14 cellular contexts compared by ENCODE assay signal in genomic region chr10:73809061-73809818, GRCh38. TPM values are rescaled to one million over a fixed set of nuclear protein-coding genes. Genes with fewer than 3 reads are reported as not detected.
DNase-seq lines count a peak whose midpoint lies in the region; ATAC-seq and TF ChIP-seq lines count a peak whose summit lies in the region.
"Had no signal": no experiment of that assay in that cellular context is flagged by ENCODE, and none has a peak within 500 bp of the region (broad histone marks: within the 10 kb centered on the region; RNA-seq: fewer than 3 reads in every experiment).

No MANE protein-coding gene starts in this region.

- TF ChIP-seq CTCF in heart right ventricle (IDR thresholded peaks at IDR 0.05), result no peak
- TF ChIP-seq CTCF in lower lobe of right lung (IDR thresholded peaks at IDR 0.05), result no peak
- no peak for TF ChIP-seq CTCF in PC-9 (conservative IDR thresholded peaks at IDR 0.05)

- no peaks in the 10 kb centered on the region for H3K9me3 Mint-ChIP-seq in activated CD8-positive, alpha-beta T cell treated with anti-CD3 and anti-CD28 coated beads, Interleukin-2, amount 10 ng/mL, durations not matched to agents 7 days and 5 days (ENCODE audit: insufficient read depth)

- POLR2A ChIA-PET in activated CD8-positive, alpha-beta T cell treated with anti-CD3 and anti-CD28 coated beads, Interleukin-2, amount 10 ng/mL, durations not matched to agents 7 days and 5 days (lab: Charles Lee), result interaction anchor here (0.8 to 3.1 kb wide), 9 partner anchors 20 to 341 kb away, joined by 3 to 24 read pairs (median 5); partner anchors contain the start of genes ADK, AP3M1, CHCHD1 and SEC24C
- POLR2A ChIA-PET in PC-9 (lab: Charles Lee; ENCODE audit: unreplicated experiment), result no interaction called here

- H3K9me3 ChIP-seq in heart right ventricle (no peaks in the 10 kb centered on the region), lower lobe of right lung (no peaks in the 10 kb centered on the region), PC-9 (ENCODE audit: insufficient read depth, low read depth) (no peaks in the 10 kb centered on the region)

- H3K27me3 ChIP-seq in heart right ventricle (no peaks in the 10 kb centered on the region), lower lobe of right lung (ENCODE audit: low read depth) (no peaks in the 10 kb centered on the region), PC-9 (ENCODE audit: insufficient read depth, low read depth) (no peaks in the 10 kb centered on the region)

- H4K20me1 ChIP-seq in PC-9 (ENCODE audit: insufficient read depth), result peaks cover 14% of the 10 kb centered on the region

- H3K27me3 Mint-ChIP-seq in activated CD8-positive, alpha-beta T cell treated with anti-CD3 and anti-CD28 coated beads, Interleukin-2, amount 10 ng/mL, durations not matched to agents 7 days and 5 days (ENCODE audit: low read depth), result no peaks in the 10 kb centered on the region

- H3K4me1 Mint-ChIP-seq in activated CD8-positive, alpha-beta T cell treated with anti-CD3 and anti-CD28 coated beads, Interleukin-2, amount 10 ng/mL, durations not matched to agents 7 days and 5 days (ENCODE audit: low read depth), result peaks cover 54% of the 10 kb centered on the region

- ATAC-seq in Right ventricle myocardium superior (ENCODE audit: poor library complexity) (no peak), heart right ventricle (no peak), lower lobe of right lung (no peak)
- no peak for ATAC-seq in activated CD8-positive, alpha-beta T cell treated with anti-CD3 and anti-CD28 coated beads, Interleukin-2, amount 10 ng/mL, durations not matched to agents 7 days and 5 days

- peak overlapping the region in 1 of 10 donors; percentile 99 for H3K27ac ChIP-seq in heart right ventricle
- H3K27ac ChIP-seq in lower lobe of right lung, result peak overlapping the region; percentile 95
- H3K27ac ChIP-seq in PC-9, result no peak overlapping the region
- H3K27ac ChIP-seq: coronary artery, WERI-Rb-1 had no signal

- peak overlapping the region in 1 of 10 donors; percentile 94 for H3K4me3 ChIP-seq in heart right ventricle
- no peak overlapping the region for H3K4me3 ChIP-seq in lower lobe of right lung
- H3K4me3 ChIP-seq in PC-9, result no peak overlapping the region

- CTCF ChIA-PET in activated CD8-positive, alpha-beta T cell treated with anti-CD3 and anti-CD28 coated beads, Interleukin-2, amount 10 ng/mL, durations not matched to agents 7 days and 5 days (lab: Charles Lee), result interaction anchor here (0.6 to 3.1 kb wide), 10 partner anchors 11 to 1401 kb away, joined by 3 to 22 read pairs (median 4); partner anchors contain the start of gene CHCHD1
- CTCF ChIA-PET in PC-9 (lab: Charles Lee), result no interaction called here

- H3K4me3 Mint-ChIP-seq in activated CD8-positive, alpha-beta T cell treated with anti-CD3 and anti-CD28 coated beads, Interleukin-2, amount 10 ng/mL, durations not matched to agents 7 days and 5 days, result peak overlapping the region; percentile 92

- H3K36me3 ChIP-seq in heart right ventricle, result peaks cover 0 to 71% (median 43%) of the 10 kb centered on the region in 9 donors
- peaks cover 56% of the 10 kb centered on the region for H3K36me3 ChIP-seq in lower lobe of right lung
- H3K36me3 ChIP-seq in PC-9 (ENCODE audit: low read depth), result 0 out of 2 replicates have a peak, but pooled peaks cover 16% of the 10 kb centered on the region

- no peaks in the 10 kb centered on the region for H3K9me2 ChIP-seq in PC-9 (ENCODE audit: insufficient read depth)

- BruUV-seq in PC-9 (replicated peaks; lab: Mats Ljungman, UMichigan), result no TSS peak

- H2AFZ ChIP-seq in PC-9, result no peak overlapping the region

- peaks cover 4% of the 10 kb centered on the region; the same call in 1 of the 2 replicates for H3K79me2 ChIP-seq in PC-9 (ENCODE audit: low read depth)

- H3K36me3 Mint-ChIP-seq in activated CD8-positive, alpha-beta T cell treated with anti-CD3 and anti-CD28 coated beads, Interleukin-2, amount 10 ng/mL, durations not matched to agents 7 days and 5 days (ENCODE audit: low read depth), result peaks cover 64% of the 10 kb centered on the region

- WGBS in heart right ventricle, 2 donors, result 70 to 74% methylated on average over 5 of the region's 5 CpGs

- DNase-seq in Right ventricle myocardium superior (peak; percentile 5), heart right ventricle (no peak), lower lobe of right lung (no peak), KG1 (lab: John Stamatoyannopoulos, UW) (no peak), NCI-H1092 treated with DMSO at 0.1 percent for 48 hours (lab: John Stamatoyannopoulos, UW) (no peak), HPDE6-E6E7 (ENCODE audit: extremely low spot score) (no peak), PC-9 (no peak)
- DNase-seq in activated CD8-positive, alpha-beta T cell treated with anti-CD3 and anti-CD28 coated beads, Interleukin-2, amount 10 ng/mL, durations not matched to agents 7 days and 5 days, result no peak
- DNase-seq: activated gamma-delta T cell treated with Interleukin-2 at 50 U/mL for 16 hours, mammary epithelial cell, NCI-H1436 treated with DMSO at 0.1 percent for 48 hours, NCI-H748 treated with DMSO at 0.1 percent for 48 hours, WERI-Rb-1 had no signal

- H3K4me1 ChIP-seq in heart right ventricle, result peaks cover 0 to 47% (median 22%) of the 10 kb centered on the region in 9 donors
- peaks cover 24% of the 10 kb centered on the region for H3K4me1 ChIP-seq in lower lobe of right lung
- peaks cover 9% of the 10 kb centered on the region; the same call in 1 of the 2 replicates for H3K4me1 ChIP-seq in PC-9 (replicated peaks; ENCODE audit: insufficient read depth)

- H3K27ac Mint-ChIP-seq in activated CD8-positive, alpha-beta T cell treated with anti-CD3 and anti-CD28 coated beads, Interleukin-2, amount 10 ng/mL, durations not matched to agents 7 days and 5 days, result peak overlapping the region; percentile 72

- peaks cover 21% of the 10 kb centered on the region for H3F3A ChIP-seq in PC-9 (ENCODE audit: insufficient read depth, low read depth)

- intact Hi-C loops in Right ventricle myocardium superior (cut with DNase I), result no loop called here
- intact Hi-C loops in heart right ventricle (cut with DNase I), result no loop called here
- intact Hi-C loops in lower lobe of right lung (cut with DNase I), result no loop called here
- intact Hi-C loops in PC-9 (cut with micrococcal nuclease; ENCODE audit: unreplicated experiment), result no loop called here

- H3K4me2 ChIP-seq in PC-9, result no peak overlapping the region

RNA-seq across cellular contexts. Expression of gene NDST2, which starts 2.2 kb away (rescaled TPM):
- 10.4 TPM for total RNA-seq in Right ventricle myocardium superior
- 10 to 100 TPM in 8 of 10 donors, 1 to 10 TPM in 2; 8.3 to 15.7 (median 11.5) TPM for total RNA-seq in heart right ventricle
- polyA plus RNA-seq in heart right ventricle, result 10 to 100 TPM in 1 of 2 donors, 1 to 10 TPM in 1; 7.2 to 12.9 TPM
- total RNA-seq in activated CD8-positive, alpha-beta T cell treated with anti-CD3 and anti-CD28 coated beads, Interleukin-2, amount 10 ng/mL, durations not matched to agents 7 days and 5 days, result 10 to 100 TPM; 60.7 to 61.1 TPM
- 32.3 TPM for total RNA-seq in lower lobe of right lung
- 20.4 and 22.8 TPM in 2 replicates for total RNA-seq in PC-9 (2021)

RNA-seq across cellular contexts. Expression of gene ZSWIM8, which starts 23.8 kb away (rescaled TPM):
- 40.3 TPM for total RNA-seq in Right ventricle myocardium superior
- 10 to 100 TPM; 35.2 to 72.5 (median 43.5) TPM for total RNA-seq in heart right ventricle
- polyA plus RNA-seq in heart right ventricle, result 100 to 1,000 TPM in 1 of 2 donors, 10 to 100 TPM in 1; 64.1 to 139 TPM
- 10 to 100 TPM; 58.3 to 69.3 TPM for total RNA-seq in activated CD8-positive, alpha-beta T cell treated with anti-CD3 and anti-CD28 coated beads, Interleukin-2, amount 10 ng/mL, durations not matched to agents 7 days and 5 days
- total RNA-seq in lower lobe of right lung, result 125 TPM
- total RNA-seq in PC-9 (2021), result 49.2 and 70.0 TPM in 2 replicates

RNA-seq across cellular contexts. Expression of gene CHCHD1, which starts 27.4 kb away (rescaled TPM):
- total RNA-seq in Right ventricle myocardium superior (28.0 TPM), heart right ventricle (10 to 100 TPM; 18.6 to 31.4 (median 21.5) TPM), lower lobe of right lung (21.1 TPM), PC-9 (2021) (44.1 and 44.5 TPM in 2 replicates)
- 10 to 100 TPM; 48.2 to 82.1 TPM for polyA plus RNA-seq in heart right ventricle
- 10 to 100 TPM; 33.0 to 35.3 TPM for total RNA-seq in activated CD8-positive, alpha-beta T cell treated with anti-CD3 and anti-CD28 coated beads, Interleukin-2, amount 10 ng/mL, durations not matched to agents 7 days and 5 days
